ENCODE assay signal across 12 cellular contexts in genomic region chr11:57885298-57886035, GRCh38.
DNase-seq lines count a peak whose midpoint lies in the region; ATAC-seq and TF ChIP-seq lines count a peak whose summit lies in the region.
"Had no signal": no experiment of that assay in that cellular context is flagged by ENCODE, and none has a peak within 500 bp of the region (broad histone marks: within the 10 kb centered on the region; RNA-seq: fewer than 3 reads in every experiment).

No MANE protein-coding gene starts in this region.

- no peaks in the 10 kb centered on the region for H3K9me3 Mint-ChIP-seq in progenitor cell of endocrine pancreas (ENCODE audit: low read depth)

- TF ChIP-seq POLR2A in erythroblast (IDR thresholded peaks at IDR 0.05; ENCODE audit: low read length): no peak

- H3K27ac ChIP-seq in RWPE1: no peak overlapping the region
- H3K27ac ChIP-seq: 22Rv1, sigmoid colon had no signal

- H3K36me3 Mint-ChIP-seq in progenitor cell of endocrine pancreas (ENCODE audit: insufficient read depth): no peaks in the 10 kb centered on the region

- DNase-seq in DMS 273 (lab: John Stamatoyannopoulos, UW; ENCODE audit: unreplicated experiment) (peak; percentile 1), DMS 273 treated with DMSO at 0.1 percent for 48 hours (lab: John Stamatoyannopoulos, UW) (no peak), RWPE1 (ENCODE audit: low spot score) (peak; percentile 25), erythroblast (lab: John Stamatoyannopoulos, UW) (peak; percentile 29 to 34), progenitor cell of endocrine pancreas (ENCODE audit: low spot score, unreplicated experiment) (peak; percentile 19), midbrain (lab: John Stamatoyannopoulos, UW) (no peak)
- DNase-seq in stimulated activated CD4-positive, alpha-beta T cell treated with anti-CD3 and anti-CD28 coated beads, Interleukin-4, amount 100 ng/mL, for 4 hours: no peak
- DNase-seq: NCI-H524, sigmoid colon, T-helper 9 cell had no signal

- H3K4me1 Mint-ChIP-seq in progenitor cell of endocrine pancreas (ENCODE audit: low read depth): no peaks in the 10 kb centered on the region

- TF ChIP-seq CTCF in RWPE1 (conservative IDR thresholded peaks at IDR 0.05; ENCODE audit: low read depth) (no peak), progenitor cell of endocrine pancreas (IDR thresholded peaks at IDR 0.05; ENCODE audit: unreplicated experiment) (no peak)

- ATAC-seq in HG03196 (IDR thresholded peaks at IDR 0.05; ENCODE audit: unreplicated experiment): no peak

- no peaks in the 10 kb centered on the region for H3K27me3 Mint-ChIP-seq in progenitor cell of endocrine pancreas

- POLR2A ChIA-PET in RWPE1 (lab: Yijun Ruan, JAX; ENCODE audit: low non-redundant PET): no interaction called here

- CTCF ChIA-PET in RWPE1 (lab: Yijun Ruan, JAX): interaction anchor here (0.5 to 1.0 kb wide), 3 partner anchors 12 to 17 kb away, joined by 4 to 5 read pairs (median 4); no protein-coding TSS in a partner anchor

- no peak overlapping the region for H3K27ac Mint-ChIP-seq in progenitor cell of endocrine pancreas

- H3K4me3 Mint-ChIP-seq in progenitor cell of endocrine pancreas (ENCODE audit: low read depth): no peak overlapping the region

Comparison
In these comparisons a context has a peak if more than half of its experiments do, and no peak if none do; other contexts are left out.
1. DNase-seq: peak in DMS 273 (single experiment), RWPE1 (single experiment), erythroblast (2 of 2) and progenitor cell of endocrine pancreas (single experiment); none in DMS 273 treated with DMSO at 0.1 percent for 48 hours (single experiment), midbrain (single experiment) and stimulated activated CD4-positive, alpha-beta T cell treated with anti-CD3 and anti-CD28 coated beads, Interleukin-4, amount 100 ng/mL, for 4 hours (0 of 2).